In the genomic region with DNA sequence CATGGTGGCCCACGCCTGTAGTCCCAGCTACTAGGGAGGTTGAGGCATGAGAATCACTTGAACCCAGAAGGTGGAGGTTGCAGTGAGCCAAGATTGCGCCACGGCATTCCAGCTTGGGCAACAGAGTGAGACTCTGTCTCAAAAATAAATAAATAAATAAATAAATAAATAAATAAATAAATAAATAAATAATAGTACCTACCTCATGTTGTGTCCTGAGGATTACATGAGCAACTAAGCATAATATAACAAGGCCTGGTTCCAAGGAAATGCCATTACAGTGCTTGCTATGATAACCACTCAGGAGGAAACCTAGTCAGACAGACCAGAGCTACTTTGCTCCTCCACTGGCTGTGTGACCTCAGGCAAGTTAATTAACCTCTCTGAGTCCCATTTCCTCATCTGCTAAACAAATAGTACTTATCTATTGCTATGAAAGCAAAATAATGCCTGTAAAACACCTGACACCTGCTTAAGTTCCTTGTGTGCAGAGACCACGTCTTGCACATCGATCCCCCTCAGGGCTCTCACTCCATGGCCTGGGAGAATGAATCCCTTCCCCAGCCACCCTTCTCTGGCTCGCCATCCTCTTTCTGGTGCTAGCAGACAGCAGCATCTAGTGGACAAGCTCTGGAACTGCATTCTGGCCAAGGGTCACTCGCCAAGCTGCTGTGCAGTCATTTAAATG, we compare ENCODE assay signal across 8 cellular contexts. TPM values are rescaled to one million over a fixed set of nuclear protein-coding genes. Genes with fewer than 3 reads are reported as not detected.
A peak's percentile ranks its signal among the peaks of the same experiment; 100 is the strongest.
DNase-seq lines count a peak whose midpoint lies in the region; ATAC-seq and TF ChIP-seq lines count a peak whose summit lies in the region.

No MANE protein-coding gene starts in this region.

- no peaks in the 10 kb centered on the region for H3K36me3 ChIP-seq in kidney epithelial cell (ENCODE audit: control insufficient read depth, insufficient read depth, low read length)

- H3K27me3 ChIP-seq in kidney epithelial cell (ENCODE audit: control insufficient read depth, insufficient read depth, low read length): peaks cover 37% of the 10 kb centered on the region

- DNase-seq in 8988T (peak; percentile 61), NCI-H2107 treated with DMSO at 0.1 percent for 48 hours (lab: John Stamatoyannopoulos, UW; ENCODE audit: unreplicated experiment) (peak; percentile 41), UCSD-AML1 (lab: John Stamatoyannopoulos, UW; ENCODE audit: unreplicated experiment) (peak; percentile 58), cardiac fibroblast (ENCODE audit: low read depth in 2 of 2) (peak; percentile 79 to 82), kidney epithelial cell (ENCODE audit: low read depth) (peak; percentile 5)
- DNase-seq in stimulated activated CD4-positive, alpha-beta T cell treated with anti-CD3 and anti-CD28 coated beads, Interleukin-1b, Interleukin-23, amount 100 ng/mL, for 48 hours: peak; percentile 58

- TF ChIP-seq CTCF in GM12874 (IDR thresholded peaks at IDR 0.05; ENCODE audit: insufficient read depth, low read depth, low read length): peak; percentile 100
- peak; percentile 100 for TF ChIP-seq CTCF in cardiac fibroblast (IDR thresholded peaks at IDR 0.05; ENCODE audit: low read depth, low read length)
- peak; percentile 100 for TF ChIP-seq CTCF in kidney epithelial cell (IDR thresholded peaks at IDR 0.05; ENCODE audit: insufficient read depth, low read length, poor library complexity, severe bottlenecking)

- ATAC-seq in HG02970 (IDR thresholded peaks at IDR 0.05; ENCODE audit: low FRiP score, unreplicated experiment): no peak

- H3K4me3 ChIP-seq in cardiac fibroblast (replicated peaks in 1 of 2; ENCODE audit: low read depth in 2 of 2, low read length in 2 of 2) (no peak overlapping the region), kidney epithelial cell (ENCODE audit: low read depth, low read length) (no peak overlapping the region)

RNA-seq across cellular contexts. Expression of gene EPOP, which starts 7.5 kb away (rescaled TPM):
- 6.2 and 6.4 TPM in 2 replicates for total RNA-seq in kidney epithelial cell

RNA-seq across cellular contexts. Expression of gene MLLT6, which starts 37.8 kb away (rescaled TPM):
- total RNA-seq in kidney epithelial cell: 42.7 and 46.7 TPM in 2 replicates

Comparison
In these comparisons a context has a peak if more than half of its experiments do, and no peak if none do; other contexts are left out.
1. DNase-seq: peak in every context shown above with its lines; median percentile 80 in cardiac fibroblast; 61 in 8988T; 58 in UCSD-AML1; 58 in stimulated activated CD4-positive, alpha-beta T cell treated with anti-CD3 and anti-CD28 coated beads, Interleukin-1b, Interleukin-23, amount 100 ng/mL, for 48 hours; 41 in NCI-H2107 treated with DMSO at 0.1 percent for 48 hours; 5 in kidney epithelial cell.